1 cellular context compared by ENCODE assay signal in genomic region chr18:48928787-48929186, GRCh38.
TF ChIP-seq lines count a peak whose summit lies in the region.

No MANE protein-coding gene starts in this region.

TF ChIP-seq in GM23338, 12 proteins besides CTCF, POLR2A, EP300 and RAD21 (continued from another document):
- TF ChIP-seq, protein P1, sequence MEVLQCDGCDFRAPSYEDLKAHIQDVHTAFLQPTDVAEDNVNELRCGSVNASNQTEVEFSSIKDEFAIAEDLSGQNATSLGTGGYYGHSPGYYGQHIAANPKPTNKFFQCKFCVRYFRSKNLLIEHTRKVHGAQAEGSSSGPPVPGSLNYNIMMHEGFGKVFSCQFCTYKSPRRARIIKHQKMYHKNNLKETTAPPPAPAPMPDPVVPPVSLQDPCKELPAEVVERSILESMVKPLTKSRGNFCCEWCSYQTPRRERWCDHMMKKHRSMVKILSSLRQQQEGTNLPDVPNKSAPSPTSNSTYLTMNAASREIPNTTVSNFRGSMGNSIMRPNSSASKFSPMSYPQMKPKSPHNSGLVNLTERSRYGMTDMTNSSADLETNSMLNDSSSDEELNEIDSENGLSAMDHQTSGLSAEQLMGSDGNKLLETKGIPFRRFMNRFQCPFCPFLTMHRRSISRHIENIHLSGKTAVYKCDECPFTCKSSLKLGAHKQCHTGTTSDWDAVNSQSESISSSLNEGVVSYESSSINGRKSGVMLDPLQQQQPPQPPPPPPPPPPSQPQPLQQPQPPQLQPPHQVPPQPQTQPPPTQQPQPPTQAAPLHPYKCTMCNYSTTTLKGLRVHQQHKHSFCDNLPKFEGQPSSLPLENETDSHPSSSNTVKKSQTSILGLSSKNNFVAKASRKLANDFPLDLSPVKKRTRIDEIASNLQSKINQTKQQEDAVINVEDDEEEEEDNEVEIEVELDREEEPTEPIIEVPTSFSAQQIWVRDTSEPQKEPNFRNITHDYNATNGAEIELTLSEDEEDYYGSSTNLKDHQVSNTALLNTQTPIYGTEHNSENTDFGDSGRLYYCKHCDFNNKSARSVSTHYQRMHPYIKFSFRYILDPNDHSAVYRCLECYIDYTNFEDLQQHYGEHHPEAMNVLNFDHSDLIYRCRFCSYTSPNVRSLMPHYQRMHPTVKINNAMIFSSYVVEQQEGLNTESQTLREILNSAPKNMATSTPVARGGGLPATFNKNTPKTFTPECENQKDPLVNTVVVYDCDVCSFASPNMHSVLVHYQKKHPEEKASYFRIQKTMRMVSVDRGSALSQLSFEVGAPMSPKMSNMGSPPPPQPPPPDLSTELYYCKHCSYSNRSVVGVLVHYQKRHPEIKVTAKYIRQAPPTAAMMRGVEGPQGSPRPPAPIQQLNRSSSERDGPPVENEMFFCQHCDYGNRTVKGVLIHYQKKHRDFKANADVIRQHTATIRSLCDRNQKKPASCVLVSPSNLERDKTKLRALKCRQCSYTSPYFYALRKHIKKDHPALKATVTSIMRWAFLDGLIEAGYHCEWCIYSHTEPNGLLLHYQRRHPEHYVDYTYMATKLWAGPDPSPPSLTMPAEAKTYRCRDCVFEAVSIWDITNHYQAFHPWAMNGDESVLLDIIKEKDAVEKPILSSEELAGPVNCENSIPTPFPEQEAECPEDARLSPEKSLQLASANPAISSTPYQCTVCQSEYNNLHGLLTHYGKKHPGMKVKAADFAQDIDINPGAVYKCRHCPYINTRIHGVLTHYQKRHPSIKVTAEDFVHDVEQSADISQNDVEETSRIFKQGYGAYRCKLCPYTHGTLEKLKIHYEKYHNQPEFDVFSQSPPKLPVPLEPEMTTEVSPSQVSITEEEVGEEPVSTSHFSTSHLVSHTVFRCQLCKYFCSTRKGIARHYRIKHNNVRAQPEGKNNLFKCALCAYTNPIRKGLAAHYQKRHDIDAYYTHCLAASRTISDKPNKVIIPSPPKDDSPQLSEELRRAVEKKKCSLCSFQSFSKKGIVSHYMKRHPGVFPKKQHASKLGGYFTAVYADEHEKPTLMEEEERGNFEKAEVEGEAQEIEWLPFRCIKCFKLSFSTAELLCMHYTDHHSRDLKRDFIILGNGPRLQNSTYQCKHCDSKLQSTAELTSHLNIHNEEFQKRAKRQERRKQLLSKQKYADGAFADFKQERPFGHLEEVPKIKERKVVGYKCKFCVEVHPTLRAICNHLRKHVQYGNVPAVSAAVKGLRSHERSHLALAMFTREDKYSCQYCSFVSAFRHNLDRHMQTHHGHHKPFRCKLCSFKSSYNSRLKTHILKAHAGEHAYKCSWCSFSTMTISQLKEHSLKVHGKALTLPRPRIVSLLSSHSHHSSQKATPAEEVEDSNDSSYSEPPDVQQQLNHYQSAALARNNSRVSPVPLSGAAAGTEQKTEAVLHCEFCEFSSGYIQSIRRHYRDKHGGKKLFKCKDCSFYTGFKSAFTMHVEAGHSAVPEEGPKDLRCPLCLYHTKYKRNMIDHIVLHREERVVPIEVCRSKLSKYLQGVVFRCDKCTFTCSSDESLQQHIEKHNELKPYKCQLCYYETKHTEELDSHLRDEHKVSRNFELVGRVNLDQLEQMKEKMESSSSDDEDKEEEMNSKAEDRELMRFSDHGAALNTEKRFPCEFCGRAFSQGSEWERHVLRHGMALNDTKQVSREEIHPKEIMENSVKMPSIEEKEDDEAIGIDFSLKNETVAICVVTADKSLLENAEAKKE (CRISPR knock-in tag; IDR thresholded peaks at IDR 0.05), result no peak
- TF ChIP-seq ZNF114 (CRISPR knock-in tag; IDR thresholded peaks at IDR 0.05), result no peak
- TF ChIP-seq ZNF331 (CRISPR knock-in tag; IDR thresholded peaks at IDR 0.05; ENCODE audit: low read depth), result no peak
- TF ChIP-seq EZH2phosphoT487 (IDR thresholded peaks at IDR 0.05; ENCODE audit: unreplicated experiment), result no peak
- no peak for TF ChIP-seq CREB1 (CRISPR knock-in tag; IDR thresholded peaks at IDR 0.05; ENCODE audit: low read depth)
- TF ChIP-seq JUNB (IDR thresholded peaks at IDR 0.05; ENCODE audit: unreplicated experiment), result no peak
- no peak for TF ChIP-seq NANOG (IDR thresholded peaks at IDR 0.05; ENCODE audit: borderline replicate concordance)
- TF ChIP-seq POLR2AphosphoS5 (IDR thresholded peaks at IDR 0.05; ENCODE audit: low read depth), result no peak
- no peak for TF ChIP-seq STAT1 (IDR thresholded peaks at IDR 0.05; ENCODE audit: unreplicated experiment)
